ENCODE assay signal across 16 cellular contexts in genomic region chr6:12577124-12577845, GRCh38.
DNase-seq lines count a peak whose midpoint lies in the region; ATAC-seq, FAIRE-seq and TF ChIP-seq lines count a peak whose summit lies in the region.
"Had no signal": no experiment of that assay in that cellular context is flagged by ENCODE, and none has a peak within 500 bp of the region (broad histone marks: within the 10 kb centered on the region; RNA-seq: fewer than 3 reads in every experiment).

No MANE protein-coding gene starts in this region.

- no peaks in the 10 kb centered on the region for H3K79me2 ChIP-seq in trophoblast cell (ENCODE audit: control insufficient read depth, insufficient read depth, low read length, poor library complexity)

- no peak overlapping the region for H3K14ac ChIP-seq in trophoblast cell (ENCODE audit: low read length)

- H3K4me2 ChIP-seq in trophoblast cell (ENCODE audit: low read length): peak overlapping the region; percentile 26

- WGBS in trophoblast cell (ENCODE audit: extremely low coverage, insufficient coverage, insufficient read length): no CpG with 5 or more reads among the region's 8 CpGs

- TF ChIP-seq POLR2A in H54 (IDR thresholded peaks at IDR 0.05; ENCODE audit: low read depth, low read length): no peak

- no peak overlapping the region for H2BK12ac ChIP-seq in trophoblast cell (ENCODE audit: low read length)

- H4K91ac ChIP-seq in trophoblast cell (ENCODE audit: low read depth, low read length): no peak overlapping the region

- H2AK5ac ChIP-seq in trophoblast cell (ENCODE audit: low read length): no peak overlapping the region

- no peaks in the 10 kb centered on the region for H3K9me3 ChIP-seq in trophoblast cell (ENCODE audit: insufficient read depth, low read depth, low read length)
- H3K9me3 ChIP-seq: ascending aorta, HAP-1, neutrophil had no signal

- H3K4me1 ChIP-seq in trophoblast cell (ENCODE audit: control insufficient read depth in 1 of 2, insufficient read depth in 2 of 2, low read length in 2 of 2): peaks cover 6 to 12% of the 10 kb centered on the region in 2 experiments
- H3K4me1 ChIP-seq: HAP-1 had no signal

- H3K23ac ChIP-seq in trophoblast cell (ENCODE audit: low read length): no peak overlapping the region

- H3K4ac ChIP-seq in trophoblast cell (ENCODE audit: low read depth, low read length): no peak overlapping the region

- no peak overlapping the region for H2BK120ac ChIP-seq in trophoblast cell (ENCODE audit: insufficient read depth, low read length, poor library complexity)

- no peak overlapping the region for H2BK5ac ChIP-seq in trophoblast cell (ENCODE audit: low read depth, low read length, poor library complexity)

- no peak overlapping the region for H4K12ac ChIP-seq in trophoblast cell (ENCODE audit: low read depth, low read length)

- H3K18ac ChIP-seq in trophoblast cell (ENCODE audit: low read length): no peak overlapping the region

- no peak for TF ChIP-seq CTCF in fibroblast of villous mesenchyme (IDR thresholded peaks at IDR 0.05; ENCODE audit: insufficient read depth, low read depth, low read length)

- H3K9ac ChIP-seq in trophoblast cell (ENCODE audit: low read length): no peak overlapping the region

- H2AFZ ChIP-seq in trophoblast cell (ENCODE audit: insufficient read depth, low read length, poor library complexity): no peak overlapping the region

- H3K4me3 ChIP-seq in fibroblast of villous mesenchyme (ENCODE audit: low read depth, low read length) (no peak overlapping the region), trophoblast cell (ENCODE audit: low read depth, low read length) (no peak overlapping the region)
- H3K4me3 ChIP-seq: ascending aorta, HAP-1 had no signal

- no peaks in the 10 kb centered on the region for H3K36me3 ChIP-seq in trophoblast cell (ENCODE audit: control insufficient read depth in 1 of 2, insufficient read depth in 2 of 2, low read length in 2 of 2)
- H3K36me3 ChIP-seq: ascending aorta, HAP-1, neutrophil had no signal

- peaks cover 2% of the 10 kb centered on the region for H3K79me1 ChIP-seq in trophoblast cell (ENCODE audit: low read length)

- FAIRE-seq in H54 (lab: Jason Lieb, UNC): peak; percentile 66

- no peak overlapping the region for H4K8ac ChIP-seq in trophoblast cell (ENCODE audit: low read depth, low read length)

- peak overlapping the region; percentile 73 for H3K27ac ChIP-seq in trophoblast cell (ENCODE audit: low read depth, low read length)
- H3K27ac ChIP-seq: ascending aorta, neutrophil had no signal

- no peak for ATAC-seq in HG02852 (IDR thresholded peaks at IDR 0.05; ENCODE audit: unreplicated experiment)
- ATAC-seq: activated CD8-positive, alpha-beta T cell treated with anti-CD3 and anti-CD28 coated beads for 36 hours; activated T-helper 17 cell treated with anti-CD3 and anti-CD28 coated beads, Interleukin-2, amount 50 U/mL, for 72 hours had no signal

- DNase-seq in H54 (ENCODE audit: insufficient read length, low spot score): no peak
- peak; percentile 47 for DNase-seq in astrocyte of the hippocampus (ENCODE audit: low read depth, low spot score)
- peak; percentile 14 for DNase-seq in fibroblast of villous mesenchyme (ENCODE audit: low read depth)
- peak; percentile 95 to 97 for DNase-seq in trophoblast cell
- DNase-seq in stimulated activated naive CD4-positive, alpha-beta T cell treated with Interleukin-2 at 50 U/mL for 16 hours (lab: John Stamatoyannopoulos, UW): no peak
- DNase-seq in DMS53 (lab: John Stamatoyannopoulos, UW): no peak
- no peak for DNase-seq in cerebellar cortex (ENCODE audit: low spot score)
- DNase-seq: activated CD8-positive, alpha-beta T cell treated with anti-CD3 and anti-CD28 coated beads for 36 hours; endodermal cell; hippocampal formation; NCI-H1417 treated with DMSO at 0.1 percent for 48 hours had no signal

- no peaks in the 10 kb centered on the region for H3K27me3 ChIP-seq in trophoblast cell (ENCODE audit: insufficient read depth, low read length)
- H3K27me3 ChIP-seq: ascending aorta, neutrophil had no signal

Comparison
In these comparisons a context has a peak if more than half of its experiments do, and no peak if none do; other contexts are left out.
1. DNase-seq: peak in astrocyte of the hippocampus (single experiment), fibroblast of villous mesenchyme (single experiment) and trophoblast cell (2 of 2); none in H54 (single experiment), stimulated activated naive CD4-positive, alpha-beta T cell treated with Interleukin-2 at 50 U/mL for 16 hours (single experiment), DMS53 (single experiment) and cerebellar cortex (single experiment).